ENCODE assay signal across 17 cellular contexts in the genomic region with DNA sequence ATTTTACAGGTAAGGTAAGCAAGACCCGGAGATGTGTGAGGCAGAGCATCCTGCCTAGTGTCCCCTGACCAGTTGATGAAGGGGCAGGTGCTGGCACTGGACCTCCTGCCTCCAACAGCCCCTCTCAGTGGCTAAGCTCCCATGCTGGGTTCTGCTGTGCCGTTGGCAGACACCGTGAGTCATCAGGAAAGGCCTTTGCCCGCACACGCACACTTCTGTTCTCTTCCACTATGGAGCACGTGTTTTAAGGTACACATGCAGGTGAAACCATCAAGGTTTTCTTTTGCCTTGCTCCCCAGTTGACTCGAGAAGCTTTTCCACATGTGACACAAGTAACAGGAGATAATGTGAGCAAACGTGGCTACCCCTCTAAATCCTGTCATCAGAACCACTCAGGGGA.
"Had no signal": no experiment of that assay in that cellular context is flagged by ENCODE, and none has a peak within 500 bp of the region (broad histone marks: within the 10 kb centered on the region; RNA-seq: fewer than 3 reads in every experiment).

No MANE protein-coding gene starts in this region.

- H3K9me3 ChIP-seq: esophagus squamous epithelium, pancreas, tibial artery, upper lobe of left lung, uterus had no signal

- DNase-seq: cortex of kidney; dorsolateral prefrontal cortex; effector CD8-positive, alpha-beta T cell; esophagus squamous epithelium; foreskin fibroblast; left colon; natural killer cell; nucleus accumbens; pancreas; right cardiac atrium; stimulated activated CD4-positive, alpha-beta T cell treated with anti-CD3 and anti-CD28 coated beads, Interleukin-2, amount 100 ng/mL, for 48 hours; stimulated activated naive CD4-positive, alpha-beta T cell treated with Interleukin-2 at 50 U/mL for 16 hours; tibial artery; upper lobe of left lung; uterus had no signal

- FAIRE-seq: pancreas had no signal

- H3K4me2 ChIP-seq: hepatocyte, smooth muscle cell had no signal

- ATAC-seq: left colon, natural killer cell, pancreas, right cardiac atrium had no signal

- H3K4me1 ChIP-seq: esophagus squamous epithelium, pancreas, tibial artery, upper lobe of left lung, uterus had no signal

- H3K27me3 ChIP-seq: hepatocyte, pancreas, upper lobe of left lung, uterus had no signal

- H3K79me2 ChIP-seq: hepatocyte had no signal

- H3K4me3 ChIP-seq: dorsolateral prefrontal cortex, esophagus squamous epithelium, hepatocyte, pancreas, smooth muscle cell, tibial artery, upper lobe of left lung, uterus had no signal

- H3K27ac ChIP-seq: dorsolateral prefrontal cortex, esophagus squamous epithelium, hepatocyte, pancreas, tibial artery, upper lobe of left lung, uterus had no signal

- H3K36me3 ChIP-seq: esophagus squamous epithelium, pancreas, tibial artery, upper lobe of left lung, uterus had no signal

- H2AFZ ChIP-seq: hepatocyte had no signal
